Comparison of ENCODE assay signal across 25 cellular contexts in the genomic region with DNA sequence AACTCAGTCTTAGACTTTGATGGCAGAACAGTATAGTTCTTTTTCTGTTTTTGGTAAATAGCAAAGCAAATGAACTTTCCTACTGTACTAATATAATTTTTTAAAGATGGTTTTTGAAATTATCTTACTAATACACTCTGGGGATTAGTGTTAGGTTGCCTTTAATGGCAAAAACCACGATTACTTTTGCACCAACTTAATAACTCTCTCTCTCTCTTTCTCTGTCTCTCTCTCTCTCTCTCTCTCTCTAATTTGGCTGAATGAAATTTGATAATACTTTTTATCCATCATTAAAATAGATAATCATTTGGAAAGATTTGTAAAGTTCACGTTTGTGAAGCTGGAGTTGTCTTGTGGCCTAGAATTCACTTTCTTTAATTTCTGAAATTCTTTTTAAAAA.
"Had no signal": no experiment of that assay in that cellular context is flagged by ENCODE, and none has a peak within 500 bp of the region (broad histone marks: within the 10 kb centered on the region; RNA-seq: fewer than 3 reads in every experiment).

No MANE protein-coding gene starts in this region.

- H3K27ac ChIP-seq: colonic mucosa, coronary artery, dorsolateral prefrontal cortex, epithelial cell of prostate, esophagus muscularis mucosa, esophagus squamous epithelium, foreskin keratinocyte, gastrocnemius medialis, gastroesophageal sphincter, heart left ventricle, heart right ventricle had no signal

- H3K27ac Mint-ChIP-seq: dendritic cell treated with granulocyte-macrophage colony-stimulating factor and Interleukin-4, amounts not matched to agents 40 ng/mL and 50 ng/mL, for 4 days; endodermal cell had no signal

- H3K4me3 Mint-ChIP-seq: dendritic cell treated with granulocyte-macrophage colony-stimulating factor and Interleukin-4, amounts not matched to agents 40 ng/mL and 50 ng/mL, for 4 days; effector memory CD8-positive, alpha-beta T cell; endodermal cell had no signal

- H3K9me3 Mint-ChIP-seq: dendritic cell treated with granulocyte-macrophage colony-stimulating factor and Interleukin-4, amounts not matched to agents 40 ng/mL and 50 ng/mL, for 4 days; effector memory CD8-positive, alpha-beta T cell; endodermal cell had no signal

- H3K4me3 ChIP-seq: colonic mucosa, coronary artery, dorsolateral prefrontal cortex, esophagus muscularis mucosa, esophagus squamous epithelium, gastrocnemius medialis, gastroesophageal sphincter, heart left ventricle, heart right ventricle had no signal

- H3K4me1 Mint-ChIP-seq: endodermal cell had no signal

- DNase-seq: colonic mucosa; cortex of kidney; dermis blood vessel endothelial cell; dorsolateral prefrontal cortex; effector CD4-positive, alpha-beta T cell; effector CD8-positive, alpha-beta T cell; effector memory CD4-positive, alpha-beta T cell; effector memory CD8-positive, alpha-beta T cell; endodermal cell; erythroblast; esophagus squamous epithelium; foreskin fibroblast; foreskin keratinocyte; foreskin melanocyte; gastrocnemius medialis; glutamatergic neuron; head of caudate nucleus; heart left ventricle; heart right ventricle had no signal

- H3K27me3 ChIP-seq: colonic mucosa, dorsolateral prefrontal cortex, esophagus muscularis mucosa, esophagus squamous epithelium, foreskin keratinocyte, gastrocnemius medialis, gastroesophageal sphincter, heart left ventricle, heart right ventricle had no signal

- H3K4me1 ChIP-seq: colonic mucosa, foreskin keratinocyte, heart right ventricle had no signal

- H3K27me3 Mint-ChIP-seq: dendritic cell treated with granulocyte-macrophage colony-stimulating factor and Interleukin-4, amounts not matched to agents 40 ng/mL and 50 ng/mL, for 4 days; effector memory CD8-positive, alpha-beta T cell had no signal

- H3K36me3 ChIP-seq: colonic mucosa, gastrocnemius medialis had no signal

- ATAC-seq: effector memory CD8-positive, alpha-beta T cell; esophagus mucosa; foreskin keratinocyte; gastrocnemius medialis; gastroesophageal sphincter; heart left ventricle; heart right ventricle had no signal

- H3K9me3 ChIP-seq: colonic mucosa, esophagus muscularis mucosa, esophagus squamous epithelium, gastrocnemius medialis, gastroesophageal sphincter, heart left ventricle, heart right ventricle had no signal
